In genomic region chr9:118674942-118675341, GRCh38 we compare ENCODE assay signal across 1 cellular context.
TF ChIP-seq lines count a peak whose summit lies in the region.

No MANE protein-coding gene starts in this region.

TF ChIP-seq in GM23338, 12 proteins besides CTCF, POLR2A, EP300 and RAD21 (continued from another document):
- no peak for TF ChIP-seq REST (IDR thresholded peaks at IDR 0.05; ENCODE audit: unreplicated experiment)
- no peak for TF ChIP-seq JUNB (IDR thresholded peaks at IDR 0.05; ENCODE audit: unreplicated experiment)
- TF ChIP-seq POLR2AphosphoS5 (IDR thresholded peaks at IDR 0.05; ENCODE audit: low read depth) = no peak
